ENCODE assay signal across 1 cellular context in the genomic region with DNA sequence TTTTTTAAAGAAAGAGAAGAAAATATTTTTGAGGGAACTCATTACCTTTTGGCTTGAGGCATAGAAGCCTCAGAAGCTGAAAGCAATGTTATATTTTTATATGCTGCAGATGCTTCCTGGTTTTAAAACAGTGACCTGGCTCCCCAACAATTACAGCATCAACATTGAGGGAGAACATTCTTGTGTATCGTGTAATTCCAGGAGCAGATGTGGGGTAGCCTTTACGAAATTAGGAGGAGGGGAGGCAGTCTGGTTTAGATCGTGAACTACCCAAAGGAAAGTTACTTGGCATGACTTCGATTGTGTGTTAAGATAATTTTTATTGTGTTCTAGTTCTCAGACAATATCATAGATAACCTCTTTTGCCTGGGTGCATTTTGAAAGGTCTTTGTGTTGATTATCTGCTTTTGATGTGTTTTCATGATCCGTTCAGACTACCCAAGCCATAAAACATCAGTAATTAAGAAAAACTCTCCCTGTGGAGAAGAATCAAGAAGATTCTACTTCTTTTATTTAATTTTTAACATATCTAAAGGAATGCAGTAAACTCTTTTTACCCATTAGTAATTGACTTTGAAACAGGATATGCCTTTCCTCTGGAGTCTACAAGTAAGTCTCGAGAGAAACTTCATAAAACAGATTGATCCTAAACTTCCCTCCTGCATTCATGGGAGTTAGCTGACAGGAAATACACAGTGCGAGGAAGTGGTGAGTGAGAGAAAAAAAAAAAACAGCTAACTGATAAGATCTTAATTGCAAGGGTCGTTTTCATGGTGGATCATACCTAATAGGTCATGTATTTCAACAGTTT.
TF ChIP-seq lines count a peak whose summit lies in the region.

No MANE protein-coding gene starts in this region.

TF ChIP-seq in SK-N-SH, 30 proteins besides CTCF, POLR2A, EP300 and RAD21 (continued from another document):
- TF ChIP-seq MEF2A (IDR thresholded peaks at IDR 0.05; ENCODE audit: borderline replicate concordance, low read depth) (no peak), RXRA (IDR thresholded peaks at IDR 0.05; ENCODE audit: borderline replicate concordance, low read depth) (no peak), FOSL2 (IDR thresholded peaks at IDR 0.05; ENCODE audit: borderline replicate concordance, low read depth) (peak; percentile 36; the same call in 1 of the 2 replicates), YY1 (IDR thresholded peaks at IDR 0.05; ENCODE audit: low read depth) (no peak), NFIC (IDR thresholded peaks at IDR 0.05; ENCODE audit: borderline replicate concordance) (peak; percentile 46; the same call in 1 of the 2 replicates), GABPA (IDR thresholded peaks at IDR 0.05; ENCODE audit: low read depth) (no peak)
- TF ChIP-seq, protein P1, sequence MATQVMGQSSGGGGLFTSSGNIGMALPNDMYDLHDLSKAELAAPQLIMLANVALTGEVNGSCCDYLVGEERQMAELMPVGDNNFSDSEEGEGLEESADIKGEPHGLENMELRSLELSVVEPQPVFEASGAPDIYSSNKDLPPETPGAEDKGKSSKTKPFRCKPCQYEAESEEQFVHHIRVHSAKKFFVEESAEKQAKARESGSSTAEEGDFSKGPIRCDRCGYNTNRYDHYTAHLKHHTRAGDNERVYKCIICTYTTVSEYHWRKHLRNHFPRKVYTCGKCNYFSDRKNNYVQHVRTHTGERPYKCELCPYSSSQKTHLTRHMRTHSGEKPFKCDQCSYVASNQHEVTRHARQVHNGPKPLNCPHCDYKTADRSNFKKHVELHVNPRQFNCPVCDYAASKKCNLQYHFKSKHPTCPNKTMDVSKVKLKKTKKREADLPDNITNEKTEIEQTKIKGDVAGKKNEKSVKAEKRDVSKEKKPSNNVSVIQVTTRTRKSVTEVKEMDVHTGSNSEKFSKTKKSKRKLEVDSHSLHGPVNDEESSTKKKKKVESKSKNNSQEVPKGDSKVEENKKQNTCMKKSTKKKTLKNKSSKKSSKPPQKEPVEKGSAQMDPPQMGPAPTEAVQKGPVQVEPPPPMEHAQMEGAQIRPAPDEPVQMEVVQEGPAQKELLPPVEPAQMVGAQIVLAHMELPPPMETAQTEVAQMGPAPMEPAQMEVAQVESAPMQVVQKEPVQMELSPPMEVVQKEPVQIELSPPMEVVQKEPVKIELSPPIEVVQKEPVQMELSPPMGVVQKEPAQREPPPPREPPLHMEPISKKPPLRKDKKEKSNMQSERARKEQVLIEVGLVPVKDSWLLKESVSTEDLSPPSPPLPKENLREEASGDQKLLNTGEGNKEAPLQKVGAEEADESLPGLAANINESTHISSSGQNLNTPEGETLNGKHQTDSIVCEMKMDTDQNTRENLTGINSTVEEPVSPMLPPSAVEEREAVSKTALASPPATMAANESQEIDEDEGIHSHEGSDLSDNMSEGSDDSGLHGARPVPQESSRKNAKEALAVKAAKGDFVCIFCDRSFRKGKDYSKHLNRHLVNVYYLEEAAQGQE (IDR thresholded peaks at IDR 0.05; ENCODE audit: low read depth, low read length) = no peak
